13 cellular contexts compared by ENCODE assay signal in genomic region chr1:216464489-216464888, GRCh38. TPM values are rescaled to one million over a fixed set of nuclear protein-coding genes. Genes with fewer than 3 reads are reported as not detected.
DNase-seq lines count a peak whose midpoint lies in the region; ATAC-seq and TF ChIP-seq lines count a peak whose summit lies in the region.
"Had no signal": no experiment of that assay in that cellular context is flagged by ENCODE, and none has a peak within 500 bp of the region (broad histone marks: within the 10 kb centered on the region; RNA-seq: fewer than 3 reads in every experiment).

No MANE protein-coding gene starts in this region.

- intact Hi-C loops in PC-9 (cut with micrococcal nuclease; ENCODE audit: unreplicated experiment): no loop called here

- H3K9me3 ChIP-seq in PC-9 (ENCODE audit: insufficient read depth, low read depth): no peaks in the 10 kb centered on the region
- H3K9me3 ChIP-seq: right lobe of liver had no signal

- peak; percentile 94 for DNase-seq in EL
- DNase-seq in PC-9: peak in 1 of 2 experiments; percentile 69
- peak; percentile 36 for DNase-seq in renal cortical epithelial cell (ENCODE audit: low read depth)
- DNase-seq in NOMO-1 (lab: John Stamatoyannopoulos, UW; ENCODE audit: unreplicated experiment in 2 of 2): no peak
- no peak for DNase-seq in DMS79 treated with DMSO at 0.1 percent for 48 hours (lab: John Stamatoyannopoulos, UW)
- DNase-seq in T1000 (lab: John Stamatoyannopoulos, UW): no peak
- DNase-seq: Calu3, NCI-H2227 treated with DMSO at 0.1 percent for 48 hours, right lobe of liver had no signal

- H3K4me1 ChIP-seq in PC-9 (replicated peaks; ENCODE audit: insufficient read depth): peaks cover 9% of the 10 kb centered on the region; the same call in 1 of the 2 replicates
- H3K4me1 ChIP-seq: right lobe of liver had no signal

- H3K79me2 ChIP-seq in PC-9 (ENCODE audit: low read depth): no peaks in the 10 kb centered on the region

- no peak overlapping the region for H2AFZ ChIP-seq in PC-9

- CTCF ChIA-PET in PC-9 (lab: Charles Lee): no interaction called here

- TF ChIP-seq CTCF in PC-9 (conservative IDR thresholded peaks at IDR 0.05): no peak

- H3K27me3 ChIP-seq in PC-9 (ENCODE audit: insufficient read depth, low read depth): no peaks in the 10 kb centered on the region
- H3K27me3 ChIP-seq: right lobe of liver had no signal

- H3K9me2 ChIP-seq in PC-9 (ENCODE audit: insufficient read depth): no peaks in the 10 kb centered on the region

- POLR2A ChIA-PET in PC-9 (lab: Charles Lee; ENCODE audit: unreplicated experiment): no interaction called here

- H3K36me3 ChIP-seq in PC-9 (ENCODE audit: low read depth): no peaks in the 10 kb centered on the region
- H3K36me3 ChIP-seq: right lobe of liver had no signal

- peak; percentile 84 for ATAC-seq in esophagus mucosa
- ATAC-seq: GM12878 had no signal

- H4K20me1 ChIP-seq in PC-9 (ENCODE audit: insufficient read depth): no peaks in the 10 kb centered on the region

- no TSS peak for BruUV-seq in PC-9 (replicated peaks; lab: Mats Ljungman, UMichigan)

- 0 out of 2 replicates have a peak overlapping the region, but pooled peaks have one; percentile 25 for H3K27ac ChIP-seq in PC-9
- H3K27ac ChIP-seq: right lobe of liver had no signal

- H3K4me2 ChIP-seq in PC-9: no peak overlapping the region

- H3K4me3 ChIP-seq in PC-9: no peak overlapping the region
- H3K4me3 ChIP-seq: GM12878, right lobe of liver had no signal

- H3F3A ChIP-seq in PC-9 (ENCODE audit: insufficient read depth, low read depth): 0 out of 2 replicates have a peak, but pooled peaks cover 4% of the 10 kb centered on the region

RNA-seq across cellular contexts. Expression of gene USH2A, which starts 41.2 kb away (rescaled TPM):
- total RNA-seq in PC-9 (2021): not detected in 2 replicates
- total RNA-seq in esophagus mucosa: not detected
- 0.05 TPM in 1 of 2 replicates, not detected in the other for total RNA-seq in renal cortical epithelial cell
- total RNA-seq: activated CD8-positive, alpha-beta memory T cell treated with anti-CD3 and anti-CD28 coated beads for 36 hours; Calu3; dermis microvascular lymphatic vessel endothelial cell had no signal

Comparison
In these comparisons a context has a peak if more than half of its experiments do, and no peak if none do; other contexts are left out.
1. DNase-seq: peak in EL (single experiment) and renal cortical epithelial cell (single experiment); none in NOMO-1 (0 of 2), DMS79 treated with DMSO at 0.1 percent for 48 hours (single experiment) and T1000 (single experiment).